26 cellular contexts compared by ENCODE assay signal in genomic region chr1:99669821-99670220, GRCh38. TPM values are rescaled to one million over a fixed set of nuclear protein-coding genes. Genes with fewer than 3 reads are reported as not detected.
"Had no signal": no experiment of that assay in that cellular context is flagged by ENCODE, and none has a peak within 500 bp of the region (broad histone marks: within the 10 kb centered on the region; RNA-seq: fewer than 3 reads in every experiment).

No MANE protein-coding gene starts in this region.

- H3K27ac ChIP-seq: cardiac muscle cell, sigmoid colon, upper lobe of right lung had no signal

- H3K27ac Mint-ChIP-seq: activated naive CD4-positive, alpha-beta T cell treated with anti-CD3 and anti-CD28 coated beads for 36 hours; activated naive CD8-positive, alpha-beta T cell treated with anti-CD3 and anti-CD28 coated beads, Interleukin-2, amount 10 ng/mL, durations not matched to agents 7 days and 5 days; activated T-cell treated with anti-CD3 and anti-CD28 coated beads, Interleukin-2, amount 50 U/mL, for 72 hours; dendritic cell treated with granulocyte-macrophage colony-stimulating factor and Interleukin-4, amounts not matched to agents 40 ng/mL and 50 ng/mL, for 4 days; naive B cell had no signal

- DNase-seq: activated CD4-positive, alpha-beta T cell treated with anti-CD3 and anti-CD28 coated beads for 4 hours; activated CD4-positive, alpha-beta T cell treated with anti-CD3 and anti-CD28 coated beads, Interleukin-2, amount 50 U/mL, for 48 hours; activated CD4-positive, CD25-positive, alpha-beta regulatory T cell; activated CD8-positive, alpha-beta memory T cell treated with anti-CD3 and anti-CD28 coated beads, Interleukin-2, amount 50 U/mL, for 48 hours; activated effector memory CD4-positive, alpha-beta T cell treated with Interleukin-2 at 50 U/mL for 16 hours; activated naive CD4-positive, alpha-beta T cell treated with anti-CD3 and anti-CD28 coated beads for 36 hours; activated naive CD8-positive, alpha-beta T cell treated with anti-CD3 and anti-CD28 coated beads, Interleukin-2, amount 10 ng/mL, durations not matched to agents 7 days and 5 days; activated T-cell treated with anti-CD3 and anti-CD28 coated beads, Interleukin-2, amount 50 U/mL, for 72 hours; amygdala; effector CD4-positive, alpha-beta T cell; naive B cell; occipital lobe; sigmoid colon; stimulated activated CD4-positive, alpha-beta T cell treated with anti-CD3 and anti-CD28 coated beads, Interleukin-2, amount 100 ng/mL, for 48 hours; stimulated activated CD8-positive, alpha-beta memory T cell treated with anti-CD3 and anti-CD28 coated beads, Interleukin-4, amount 100 ng/mL, for 48 hours; stimulated activated naive CD4-positive, alpha-beta T cell; T-helper 9 cell; upper lobe of right lung had no signal

- H3K27me3 ChIP-seq: cardiac muscle cell, sigmoid colon, upper lobe of right lung had no signal

- H3K9me3 Mint-ChIP-seq: activated naive CD4-positive, alpha-beta T cell treated with anti-CD3 and anti-CD28 coated beads for 36 hours; activated naive CD8-positive, alpha-beta T cell treated with anti-CD3 and anti-CD28 coated beads, Interleukin-2, amount 10 ng/mL, durations not matched to agents 7 days and 5 days; activated T-cell treated with anti-CD3 and anti-CD28 coated beads, Interleukin-2, amount 50 U/mL, for 72 hours; dendritic cell treated with granulocyte-macrophage colony-stimulating factor and Interleukin-4, amounts not matched to agents 40 ng/mL and 50 ng/mL, for 4 days; naive B cell; neural crest cell had no signal

- H3K36me3 Mint-ChIP-seq: activated naive CD8-positive, alpha-beta T cell treated with anti-CD3 and anti-CD28 coated beads, Interleukin-2, amount 10 ng/mL, durations not matched to agents 7 days and 5 days; naive B cell had no signal

- FAIRE-seq: frontal cortex, keratinocyte had no signal

- H3K36me3 ChIP-seq: cardiac muscle cell, sigmoid colon had no signal

- H3K4me3 Mint-ChIP-seq: activated naive CD4-positive, alpha-beta T cell treated with anti-CD3 and anti-CD28 coated beads for 36 hours; activated naive CD8-positive, alpha-beta T cell treated with anti-CD3 and anti-CD28 coated beads, Interleukin-2, amount 10 ng/mL, durations not matched to agents 7 days and 5 days; activated T-cell treated with anti-CD3 and anti-CD28 coated beads, Interleukin-2, amount 50 U/mL, for 72 hours; dendritic cell treated with granulocyte-macrophage colony-stimulating factor and Interleukin-4, amounts not matched to agents 40 ng/mL and 50 ng/mL, for 4 days; naive B cell; neural crest cell had no signal

- H3K4me1 Mint-ChIP-seq: activated naive CD8-positive, alpha-beta T cell treated with anti-CD3 and anti-CD28 coated beads, Interleukin-2, amount 10 ng/mL, durations not matched to agents 7 days and 5 days; naive B cell had no signal

- H3K9me3 ChIP-seq: sigmoid colon, upper lobe of right lung had no signal

- H3K4me3 ChIP-seq: cardiac muscle cell, lung, sigmoid colon, upper lobe of right lung had no signal

- ATAC-seq: activated T-cell treated with anti-CD3 and anti-CD28 coated beads, Interleukin-2, amount 50 U/mL, for 72 hours; upper lobe of right lung had no signal

RNA-seq across cellular contexts. Expression of gene PALMD, which starts 23.9 kb away (rescaled TPM):
- total RNA-seq: activated CD8-positive, alpha-beta memory T cell treated with anti-CD3 and anti-CD28 coated beads for 36 hours; activated naive CD4-positive, alpha-beta T cell treated with anti-CD3 and anti-CD28 coated beads for 36 hours; activated naive CD8-positive, alpha-beta T cell treated with anti-CD3 and anti-CD28 coated beads, Interleukin-2, amount 10 ng/mL, durations not matched to agents 7 days and 5 days; activated T-cell treated with anti-CD3 and anti-CD28 coated beads, Interleukin-2, amount 50 U/mL, for 72 hours; T-helper 1 cell treated with Interleukin-12 subunit alpha and Interleukin-12 subunit beta and Interleukin-4 antibody, amounts not matched to agents 30 ng/mL and 1 ng/mL, for 36 hours had no signal
